In genomic region chr10:12129222-12130111, GRCh38 we compare ENCODE assay signal across 8 cellular contexts. TPM values are rescaled to one million over a fixed set of nuclear protein-coding genes. Genes with fewer than 3 reads are reported as not detected.
DNase-seq lines count a peak whose midpoint lies in the region; ATAC-seq and TF ChIP-seq lines count a peak whose summit lies in the region.

Gene SEC61A2 (plus strand): TSS chr10:12129677. CDS start chr10:12129788, 111 bp downstream.

- no peaks in the 10 kb centered on the region for H3K27me3 Mint-ChIP-seq in naive B cell

- peaks cover 0 to 4% of the 10 kb centered on the region in 2 donors for H3K36me3 Mint-ChIP-seq in naive B cell
- peaks cover 22% of the 10 kb centered on the region for H3K36me3 Mint-ChIP-seq in stimulated activated effector memory CD8-positive, alpha-beta T cell treated with anti-CD3 and anti-CD28 coated beads, Interleukin-12 subunit alpha, Interleukin-12 subunit beta, amount 100 ng/mL, for 72 hours

- peak in 3 of 4 donors; percentile 18 to 69 (median 56) for TF ChIP-seq POLR2A in esophagus squamous epithelium (IDR thresholded peaks at IDR 0.05)

- H3K36me3 ChIP-seq in esophagus squamous epithelium, result peaks cover 0 to 12% (median 1%) of the 10 kb centered on the region in 3 donors

- ATAC-seq in GM21619 (IDR thresholded peaks at IDR 0.05; ENCODE audit: unreplicated experiment) (peak; percentile 88), naive B cell (ENCODE audit: low read depth in 2 of 2) (peak; percentile 84 to 87)
- peak; percentile 96 for ATAC-seq in stimulated activated effector memory CD8-positive, alpha-beta T cell treated with anti-CD3 and anti-CD28 coated beads, Interleukin-12 subunit alpha, Interleukin-12 subunit beta, amount 100 ng/mL, for 72 hours

- no peak for TF ChIP-seq CTCF in esophagus squamous epithelium (IDR thresholded peaks at IDR 0.05)

- peaks cover 0 to 21% (median 13%) of the 10 kb centered on the region in 3 donors for H3K4me1 ChIP-seq in esophagus squamous epithelium

- no peaks in the 10 kb centered on the region for H3K9me3 ChIP-seq in esophagus squamous epithelium

- peak within 1 kb of the TSS; percentile 91 to 96 (median 94) for H3K27ac Mint-ChIP-seq in naive B cell
- peak within 1 kb of the TSS; percentile 72 for H3K27ac Mint-ChIP-seq in stimulated activated effector memory CD8-positive, alpha-beta T cell treated with anti-CD3 and anti-CD28 coated beads, Interleukin-12 subunit alpha, Interleukin-12 subunit beta, amount 100 ng/mL, for 72 hours

- intact Hi-C loops in esophagus squamous epithelium (cut with DNase I), result loop anchor here (10.0 kb wide), 1 partner anchor 55 kb away; no protein-coding TSS in a partner anchor

- 0% methylated on average over 15 to 20 of the region's 108 CpGs for WGBS in esophagus squamous epithelium, 2 donors

- no peaks in the 10 kb centered on the region for H3K27me3 ChIP-seq in esophagus squamous epithelium

- no peaks in the 10 kb centered on the region for H3K9me3 Mint-ChIP-seq in naive B cell
- no peaks in the 10 kb centered on the region for H3K9me3 Mint-ChIP-seq in stimulated activated effector memory CD8-positive, alpha-beta T cell treated with anti-CD3 and anti-CD28 coated beads, Interleukin-12 subunit alpha, Interleukin-12 subunit beta, amount 100 ng/mL, for 72 hours

- H3K4me1 Mint-ChIP-seq in naive B cell, result peaks cover 14 to 23% (median 19%) of the 10 kb centered on the region in 3 donors
- peaks cover 28% of the 10 kb centered on the region for H3K4me1 Mint-ChIP-seq in stimulated activated effector memory CD8-positive, alpha-beta T cell treated with anti-CD3 and anti-CD28 coated beads, Interleukin-12 subunit alpha, Interleukin-12 subunit beta, amount 100 ng/mL, for 72 hours

- H3K27ac ChIP-seq in esophagus squamous epithelium, result peak within 1 kb of the TSS; percentile 89 to 97 (median 93)

- peak within 1 kb of the TSS; percentile 86 to 97 (median 92) for H3K4me3 Mint-ChIP-seq in naive B cell
- H3K4me3 Mint-ChIP-seq in stimulated activated effector memory CD8-positive, alpha-beta T cell treated with anti-CD3 and anti-CD28 coated beads, Interleukin-12 subunit alpha, Interleukin-12 subunit beta, amount 100 ng/mL, for 72 hours, result peak within 1 kb of the TSS; percentile 78

- peak; percentile 99 for DNase-seq in DMS53 (lab: John Stamatoyannopoulos, UW)
- DNase-seq in Jurkat, Clone E6-1 (ENCODE audit: low read depth, low spot score), result peak; percentile 76
- peak; percentile 96 to 98 for DNase-seq in activated T-cell treated with anti-CD3 and anti-CD28 coated beads, Interleukin-2, amount 50 U/mL, for 48 hours
- DNase-seq in esophagus squamous epithelium (lab: John Stamatoyannopoulos, UW), result peak; percentile 61
- peak; percentile 99 for DNase-seq in naive B cell
- DNase-seq in stimulated activated effector memory CD8-positive, alpha-beta T cell treated with anti-CD3 and anti-CD28 coated beads, Interleukin-12 subunit alpha, Interleukin-12 subunit beta, amount 100 ng/mL, for 72 hours (ENCODE audit: low spot score in 2 of 2), result peak; percentile 98 to 100

- H3K4me3 ChIP-seq in Jurkat, Clone E6-1 (ENCODE audit: low read length), result peak within 1 kb of the TSS; percentile 71
- H3K4me3 ChIP-seq in esophagus squamous epithelium, result peak within 1 kb of the TSS; percentile 62 to 100 (median 96)

TF ChIP-seq in PFSK-1, 5 proteins besides CTCF, POLR2A, EP300 and RAD21:
- TF ChIP-seq TAF1 (IDR thresholded peaks at IDR 0.05; ENCODE audit: borderline replicate concordance, insufficient read depth, low read length), result no peak; the same call in 1 of the 2 replicates
- TF ChIP-seq SIN3A (IDR thresholded peaks at IDR 0.05; ENCODE audit: borderline replicate concordance, insufficient read depth, low read length), result no peak
- TF ChIP-seq POLR2AphosphoS5 (IDR thresholded peaks at IDR 0.05; ENCODE audit: low read depth, low read length), result peak; percentile 65; the same call in 1 of the 2 replicates
- peak; percentile 62 for TF ChIP-seq FOXP2 (optimal IDR thresholded peaks at IDR 0.05; ENCODE audit: borderline replicate concordance, extremely low read depth, extremely low read length, insufficient read depth)
- TF ChIP-seq REST (IDR thresholded peaks at IDR 0.05; ENCODE audit: insufficient read depth in 1 of 2, low read depth in 2 of 2, low read length in 2 of 2), result no peak

RNA-seq across cellular contexts. Expression of gene SEC61A2, which starts in this region (rescaled TPM):
- polyA plus RNA-seq in Jurkat, Clone E6-1 (2012; ENCODE audit: insufficient read depth, insufficient read length), result 11.3 TPM
- polyA plus RNA-seq in PFSK-1 (2012; ENCODE audit: insufficient read length, low read depth), result 7.5 TPM
- 1 to 10 TPM; 1.2 to 5.0 (median 4.3) TPM for total RNA-seq in esophagus squamous epithelium
- polyA plus RNA-seq in naive B cell (ENCODE audit: low read depth in 6 of 6), result 1 to 10 TPM in 4 of 6 donors, under 1 TPM in 1, not detected in 1; 0.95 to 4.2 (median 2.2) TPM

Comparison
In these comparisons a context has a peak if more than half of its experiments do, and no peak if none do; other contexts are left out.
1. Peak in every context shown above with its lines: DNase-seq, ATAC-seq, H3K4me3 ChIP-seq and H3K27ac ChIP-seq.